9 cellular contexts compared by ENCODE assay signal in the genomic region with DNA sequence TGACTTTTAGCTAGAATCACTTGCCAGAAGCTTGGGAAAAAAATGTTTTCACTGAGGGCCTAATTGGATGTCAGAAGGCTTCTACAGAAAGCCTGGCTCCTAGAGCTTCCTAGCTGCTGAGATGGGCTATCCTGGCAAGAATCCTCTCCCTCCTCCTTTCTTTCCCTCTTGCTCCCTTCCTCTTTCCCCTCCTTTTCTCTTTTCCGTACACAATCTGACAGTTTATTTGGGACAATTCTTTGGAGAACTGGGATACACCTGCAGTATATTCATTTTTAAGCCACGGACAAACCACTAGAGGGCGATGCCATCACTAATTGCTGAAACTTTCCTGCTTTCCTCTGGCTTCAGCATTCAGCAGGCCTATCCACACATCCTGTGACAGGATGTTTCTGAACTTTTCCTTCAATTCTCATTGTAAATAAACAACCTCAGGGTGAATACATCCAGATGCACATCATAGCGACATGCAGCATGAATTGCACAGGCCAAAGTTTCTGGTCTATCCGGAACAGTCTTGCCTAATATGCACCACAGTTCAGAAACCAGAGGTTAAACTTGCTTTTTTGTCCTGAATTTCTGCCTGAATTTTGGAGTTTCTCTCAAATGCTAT.
A peak's percentile ranks its signal among the peaks of the same experiment; 100 is the strongest.
DNase-seq lines count a peak whose midpoint lies in the region; ATAC-seq and TF ChIP-seq lines count a peak whose summit lies in the region.
"Had no signal": no experiment of that assay in that cellular context is flagged by ENCODE, and none has a peak within 500 bp of the region (broad histone marks: within the 10 kb centered on the region; RNA-seq: fewer than 3 reads in every experiment).

No MANE protein-coding gene starts in this region.

- peak; percentile 65 for ATAC-seq in GM19324 (IDR thresholded peaks at IDR 0.05; ENCODE audit: low FRiP score, unreplicated experiment)
- ATAC-seq in HG03565 (IDR thresholded peaks at IDR 0.05; ENCODE audit: unreplicated experiment): peak; percentile 75
- no peak for ATAC-seq in GM19023 (IDR thresholded peaks at IDR 0.05; ENCODE audit: unreplicated experiment)

- peak; percentile 87 for TF ChIP-seq CTCF in endothelial cell (IDR thresholded peaks at IDR 0.05; ENCODE audit: unreplicated experiment)

- peaks cover 8% of the 10 kb centered on the region for H3K27me3 Mint-ChIP-seq in endothelial cell (ENCODE audit: unreplicated experiment)
- H3K27me3 Mint-ChIP-seq: stimulated activated naive CD8-positive, alpha-beta T cell treated with anti-CD3 and anti-CD28 coated beads, Interleukin-15, Interleukin-2, amounts not matched to agents 100 ng/mL and 50 ng/mL, for 24 hours had no signal

- peak; percentile 48 for DNase-seq in DMS153 treated with DMSO at 0.1 percent for 48 hours (lab: John Stamatoyannopoulos, UW; ENCODE audit: unreplicated experiment)
- DNase-seq in DMS153 (lab: John Stamatoyannopoulos, UW): no peak
- DNase-seq in endothelial cell (ENCODE audit: low spot score): peak; percentile 56
- peak; percentile 71 for DNase-seq in medulla oblongata (ENCODE audit: extremely low spot score)

- no peak overlapping the region for H3K4me3 Mint-ChIP-seq in endothelial cell (ENCODE audit: unreplicated experiment)
- H3K4me3 Mint-ChIP-seq: stimulated activated naive CD8-positive, alpha-beta T cell treated with anti-CD3 and anti-CD28 coated beads, Interleukin-15, Interleukin-2, amounts not matched to agents 100 ng/mL and 50 ng/mL, for 24 hours had no signal

- H3K9me3 Mint-ChIP-seq in endothelial cell (ENCODE audit: unreplicated experiment): no peaks in the 10 kb centered on the region
- H3K9me3 Mint-ChIP-seq: stimulated activated naive CD8-positive, alpha-beta T cell treated with anti-CD3 and anti-CD28 coated beads, Interleukin-15, Interleukin-2, amounts not matched to agents 100 ng/mL and 50 ng/mL, for 24 hours had no signal

- H3K27ac Mint-ChIP-seq in endothelial cell (ENCODE audit: unreplicated experiment): peak overlapping the region; percentile 98
- H3K27ac Mint-ChIP-seq: stimulated activated naive CD8-positive, alpha-beta T cell treated with anti-CD3 and anti-CD28 coated beads, Interleukin-15, Interleukin-2, amounts not matched to agents 100 ng/mL and 50 ng/mL, for 24 hours had no signal

- H3K4me1 Mint-ChIP-seq in endothelial cell (ENCODE audit: unreplicated experiment): peaks cover 49% of the 10 kb centered on the region

- peaks cover 19% of the 10 kb centered on the region for H3K36me3 Mint-ChIP-seq in endothelial cell (ENCODE audit: low read depth, unreplicated experiment)

TF ChIP-seq in PFSK-1, 5 proteins besides CTCF, POLR2A, EP300 and RAD21:
- TF ChIP-seq, protein P1, sequence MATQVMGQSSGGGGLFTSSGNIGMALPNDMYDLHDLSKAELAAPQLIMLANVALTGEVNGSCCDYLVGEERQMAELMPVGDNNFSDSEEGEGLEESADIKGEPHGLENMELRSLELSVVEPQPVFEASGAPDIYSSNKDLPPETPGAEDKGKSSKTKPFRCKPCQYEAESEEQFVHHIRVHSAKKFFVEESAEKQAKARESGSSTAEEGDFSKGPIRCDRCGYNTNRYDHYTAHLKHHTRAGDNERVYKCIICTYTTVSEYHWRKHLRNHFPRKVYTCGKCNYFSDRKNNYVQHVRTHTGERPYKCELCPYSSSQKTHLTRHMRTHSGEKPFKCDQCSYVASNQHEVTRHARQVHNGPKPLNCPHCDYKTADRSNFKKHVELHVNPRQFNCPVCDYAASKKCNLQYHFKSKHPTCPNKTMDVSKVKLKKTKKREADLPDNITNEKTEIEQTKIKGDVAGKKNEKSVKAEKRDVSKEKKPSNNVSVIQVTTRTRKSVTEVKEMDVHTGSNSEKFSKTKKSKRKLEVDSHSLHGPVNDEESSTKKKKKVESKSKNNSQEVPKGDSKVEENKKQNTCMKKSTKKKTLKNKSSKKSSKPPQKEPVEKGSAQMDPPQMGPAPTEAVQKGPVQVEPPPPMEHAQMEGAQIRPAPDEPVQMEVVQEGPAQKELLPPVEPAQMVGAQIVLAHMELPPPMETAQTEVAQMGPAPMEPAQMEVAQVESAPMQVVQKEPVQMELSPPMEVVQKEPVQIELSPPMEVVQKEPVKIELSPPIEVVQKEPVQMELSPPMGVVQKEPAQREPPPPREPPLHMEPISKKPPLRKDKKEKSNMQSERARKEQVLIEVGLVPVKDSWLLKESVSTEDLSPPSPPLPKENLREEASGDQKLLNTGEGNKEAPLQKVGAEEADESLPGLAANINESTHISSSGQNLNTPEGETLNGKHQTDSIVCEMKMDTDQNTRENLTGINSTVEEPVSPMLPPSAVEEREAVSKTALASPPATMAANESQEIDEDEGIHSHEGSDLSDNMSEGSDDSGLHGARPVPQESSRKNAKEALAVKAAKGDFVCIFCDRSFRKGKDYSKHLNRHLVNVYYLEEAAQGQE (IDR thresholded peaks at IDR 0.05; ENCODE audit: insufficient read depth in 1 of 2, low read depth in 2 of 2, low read length in 2 of 2): no peak
- TF ChIP-seq FOXP2 (optimal IDR thresholded peaks at IDR 0.05; ENCODE audit: borderline replicate concordance, extremely low read depth, extremely low read length, insufficient read depth) (peak; percentile 91), POLR2AphosphoS5 (IDR thresholded peaks at IDR 0.05; ENCODE audit: low read depth, low read length) (no peak), SIN3A (IDR thresholded peaks at IDR 0.05; ENCODE audit: borderline replicate concordance, insufficient read depth, low read length) (no peak), TAF1 (IDR thresholded peaks at IDR 0.05; ENCODE audit: borderline replicate concordance, insufficient read depth, low read length) (no peak)
TF ChIP-seq in PFSK-1: peak in this region for 1.
